1 cellular context compared by ENCODE assay signal in genomic region chr20:32383441-32383840, GRCh38.
TF ChIP-seq lines count a peak whose summit lies in the region.

No MANE protein-coding gene starts in this region.

TF ChIP-seq in HepG2, 621 proteins besides CTCF, POLR2A, EP300 and RAD21:
- TF ChIP-seq ZNF317 (CRISPR knock-in tag; IDR thresholded peaks at IDR 0.05) (0 out of 2 replicates have a peak, but pooled peaks have one; percentile 15), CHCHD3 (CRISPR knock-in tag; IDR thresholded peaks at IDR 0.05) (0 out of 2 replicates have a peak, but pooled peaks have one; percentile 59), ZNF691 (CRISPR knock-in tag; IDR thresholded peaks at IDR 0.05; ENCODE audit: borderline replicate concordance, low read depth) (peak; percentile 91; the same call in 1 of the 2 replicates)
